ENCODE assay signal across 18 cellular contexts in genomic region chr4:53103489-53103888, GRCh38.
DNase-seq lines count a peak whose midpoint lies in the region; ATAC-seq and TF ChIP-seq lines count a peak whose summit lies in the region.
"Had no signal": no experiment of that assay in that cellular context is flagged by ENCODE, and none has a peak within 500 bp of the region (broad histone marks: within the 10 kb centered on the region; RNA-seq: fewer than 3 reads in every experiment).

No MANE protein-coding gene starts in this region.

- H3K36me3 ChIP-seq in left ventricle myocardium inferior: no peaks in the 10 kb centered on the region

- no peak for DNase-seq in left ventricle myocardium inferior
- DNase-seq in right cardiac atrium: no peak
- DNase-seq in cardiac fibroblast (ENCODE audit: low read depth in 2 of 2): peak; percentile 27 to 39
- no peak for DNase-seq in endothelial cell (ENCODE audit: low spot score)
- peak; percentile 72 for DNase-seq in glomerular endothelial cell (ENCODE audit: extremely low read depth, low read depth, low spot score)
- DNase-seq in NCI-H1092 treated with DMSO at 0.1 percent for 48 hours (lab: John Stamatoyannopoulos, UW): no peak
- DNase-seq: C1 segment of cervical spinal cord; Calu3; CD4-positive, alpha-beta memory T cell; COR-L47; DMS53; DMS79 treated with DMSO at 0.1 percent for 48 hours; GF-D8; H9 had no signal

- peaks cover 2% of the 10 kb centered on the region for H3K36me3 Mint-ChIP-seq in endothelial cell (ENCODE audit: low read depth, unreplicated experiment)

- H3K4me3 Mint-ChIP-seq in endothelial cell (ENCODE audit: unreplicated experiment): no peak overlapping the region
- H3K4me3 Mint-ChIP-seq: CD4-positive, alpha-beta memory T cell; GM23338; H9 had no signal

- H3K9me3 Mint-ChIP-seq in endothelial cell (ENCODE audit: unreplicated experiment): no peaks in the 10 kb centered on the region

- TF ChIP-seq CTCF in left ventricle myocardium inferior (IDR thresholded peaks at IDR 0.05; ENCODE audit: borderline replicate concordance): no peak
- no peak for TF ChIP-seq CTCF in cardiac fibroblast (IDR thresholded peaks at IDR 0.05; ENCODE audit: low read depth, low read length)
- TF ChIP-seq CTCF in endothelial cell (IDR thresholded peaks at IDR 0.05; ENCODE audit: unreplicated experiment): no peak

- H3K4me3 ChIP-seq in left ventricle myocardium inferior (no peak overlapping the region), right cardiac atrium (ENCODE audit: low read length) (no peak overlapping the region), cardiac fibroblast (replicated peaks in 1 of 2; ENCODE audit: low read depth in 2 of 2, low read length in 2 of 2) (no peak overlapping the region)
- H3K4me3 ChIP-seq: GM23338 had no signal

- H3K27ac Mint-ChIP-seq in endothelial cell (ENCODE audit: unreplicated experiment): peak overlapping the region; percentile 23
- H3K27ac Mint-ChIP-seq: CD4-positive, alpha-beta memory T cell; GM23338; H9 had no signal

- ATAC-seq in right cardiac atrium: no peak
- no peak for ATAC-seq in HG03442 (IDR thresholded peaks at IDR 0.05; ENCODE audit: unreplicated experiment)
- no peak for ATAC-seq in HG03521 (IDR thresholded peaks at IDR 0.05; ENCODE audit: unreplicated experiment)
- ATAC-seq: GM23338, HCT116 had no signal

- H3K4me1 Mint-ChIP-seq in endothelial cell (ENCODE audit: unreplicated experiment): peaks cover 21% of the 10 kb centered on the region

- peaks cover 36% of the 10 kb centered on the region for H3K4me1 ChIP-seq in left ventricle myocardium inferior
- H3K4me1 ChIP-seq in right cardiac atrium (ENCODE audit: control insufficient read depth, insufficient read depth, low read length): no peaks in the 10 kb centered on the region

- WGBS in right cardiac atrium: 82% methylated on average over 1 of the region's 1 CpG

- intact Hi-C loops in left ventricle myocardium inferior (cut with micrococcal nuclease) (no loop called here), right cardiac atrium (cut with DNase I) (no loop called here)

- H3K27me3 Mint-ChIP-seq in endothelial cell (ENCODE audit: unreplicated experiment): peaks cover 1% of the 10 kb centered on the region
- H3K27me3 Mint-ChIP-seq: CD4-positive, alpha-beta memory T cell had no signal

- H3K27ac ChIP-seq in left ventricle myocardium inferior (replicated peaks): peak overlapping the region; percentile 71
- no peak overlapping the region for H3K27ac ChIP-seq in right cardiac atrium (ENCODE audit: low read length)

- H3K27me3 ChIP-seq in left ventricle myocardium inferior (ENCODE audit: low read depth) (no peaks in the 10 kb centered on the region), right cardiac atrium (ENCODE audit: control insufficient read depth, insufficient read depth) (no peaks in the 10 kb centered on the region)

- H3K9me3 ChIP-seq in left ventricle myocardium inferior (replicated peaks) (peaks cover 6% of the 10 kb centered on the region), right cardiac atrium (ENCODE audit: control insufficient read depth, low read length) (no peaks in the 10 kb centered on the region)

Comparison
In these comparisons a context has a peak if more than half of its experiments do, and no peak if none do; other contexts are left out.
1. DNase-seq: peak in cardiac fibroblast (2 of 2) and glomerular endothelial cell (single experiment); none in left ventricle myocardium inferior (single experiment), right cardiac atrium (0 of 3), endothelial cell (single experiment) and NCI-H1092 treated with DMSO at 0.1 percent for 48 hours (single experiment).